Comparison of ENCODE assay signal across 17 cellular contexts in the genomic region with DNA sequence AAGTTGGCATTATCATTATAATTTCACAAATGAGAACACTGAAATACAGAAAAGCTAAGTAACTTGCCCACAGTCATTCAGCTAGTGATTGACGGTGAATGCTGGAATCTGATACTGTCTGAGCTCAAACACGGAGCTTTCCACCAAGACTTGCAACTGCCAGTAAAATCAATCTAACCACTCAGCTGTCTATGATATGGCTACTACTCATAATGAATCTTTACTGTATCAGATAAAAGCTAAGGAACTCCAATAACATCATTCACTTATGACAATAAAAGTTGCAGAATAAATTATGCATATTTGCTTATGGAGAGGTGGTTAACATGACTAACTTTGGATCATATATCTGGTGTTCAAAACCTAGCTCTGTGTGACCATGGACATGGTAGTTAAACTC.
"Had no signal": no experiment of that assay in that cellular context is flagged by ENCODE, and none has a peak within 500 bp of the region (broad histone marks: within the 10 kb centered on the region; RNA-seq: fewer than 3 reads in every experiment).

No MANE protein-coding gene starts in this region.

- DNase-seq: dermis blood vessel endothelial cell; dorsolateral prefrontal cortex; effector CD4-positive, alpha-beta T cell; effector memory CD4-positive, alpha-beta T cell; foreskin keratinocyte; heart right ventricle; hippocampal formation; kidney; kidney glomerular epithelial cell; left colon; left lung; left ventricle myocardium superior; lower lobe of right lung; mesenchymal stem cell; mucosa of descending colon; naive B cell; naive thymus-derived CD8-positive, alpha-beta T cell had no signal
